ENCODE assay signal across 16 cellular contexts in the genomic region with DNA sequence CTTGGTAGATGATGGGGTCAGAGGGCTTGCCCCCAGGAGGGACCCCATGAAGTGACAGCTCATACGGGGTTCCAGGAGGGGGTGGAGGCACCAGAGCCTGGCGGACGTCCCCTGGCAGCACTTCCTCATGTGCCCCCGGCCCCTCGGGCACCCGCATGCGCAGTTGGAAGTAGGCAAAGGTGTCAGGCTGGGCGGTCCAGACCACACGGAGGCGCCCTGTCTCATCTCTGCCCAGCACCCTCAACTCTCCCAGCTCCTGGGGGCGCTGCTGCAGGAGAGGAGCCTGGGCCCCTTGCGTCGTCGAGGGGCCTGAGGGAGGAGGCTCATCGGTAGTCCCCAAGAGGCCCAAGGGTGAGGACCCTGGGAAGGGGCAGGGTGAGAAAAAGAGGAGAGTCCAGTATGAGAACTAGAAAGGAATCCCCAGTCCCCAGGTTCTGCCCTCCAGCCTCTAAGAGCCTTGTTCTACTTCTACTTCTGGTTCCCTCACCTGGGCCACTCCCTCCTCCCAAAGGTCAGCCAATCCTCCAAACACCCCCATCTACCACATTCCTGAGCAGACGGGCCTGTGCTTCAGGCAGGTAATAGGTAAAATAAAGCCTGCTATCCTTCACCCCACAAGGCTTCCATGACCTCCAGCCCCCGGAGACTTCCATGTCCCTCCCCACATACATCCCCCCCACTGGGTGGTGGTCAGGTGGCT. TPM values are rescaled to one million over a fixed set of nuclear protein-coding genes. Genes with fewer than 3 reads are reported as not detected.
DNase-seq lines count a peak whose midpoint lies in the region; TF ChIP-seq lines count a peak whose summit lies in the region.
"Had no signal": no experiment of that assay in that cellular context is flagged by ENCODE, and none has a peak within 500 bp of the region (broad histone marks: within the 10 kb centered on the region; RNA-seq: fewer than 3 reads in every experiment).

No MANE protein-coding gene starts in this region.

- no peaks in the 10 kb centered on the region for H3K9me3 ChIP-seq in SU-DHL-6 (ENCODE audit: insufficient read depth, low read length)
- no peaks in the 10 kb centered on the region for H3K9me3 ChIP-seq in mesenchymal stem cell (ENCODE audit: control insufficient read depth, low read length)
- H3K9me3 ChIP-seq in tibial artery: no peaks in the 10 kb centered on the region
- H3K9me3 ChIP-seq: SJCRH30 had no signal

- H3K4me2 ChIP-seq in SU-DHL-6 (ENCODE audit: low read depth, low read length, poor library complexity, severe bottlenecking) (peak overlapping the region; percentile 27), mesenchymal stem cell (ENCODE audit: low read length, poor library complexity, severe bottlenecking) (no peak overlapping the region)

- no peak overlapping the region for H3K4me3 ChIP-seq in SU-DHL-6 (ENCODE audit: insufficient read depth, low read length, poor library complexity, severe bottlenecking)
- H3K4me3 ChIP-seq in mesenchymal stem cell (ENCODE audit: insufficient read depth in 1 of 2, low read depth in 1 of 2, low read length in 2 of 2): no peak overlapping the region
- H3K4me3 ChIP-seq in tibial artery: no peak overlapping the region
- H3K4me3 ChIP-seq: SJCRH30 had no signal

- no peak overlapping the region for H2BK5ac ChIP-seq in mesenchymal stem cell (ENCODE audit: low read depth, low read length, poor library complexity, severe bottlenecking)

- WGBS in mesenchymal stem cell: 90% methylated on average over 16 of the region's 17 CpGs

- no peak overlapping the region for H2AK5ac ChIP-seq in mesenchymal stem cell (ENCODE audit: low read length, severe bottlenecking)

- H3K4me1 ChIP-seq in mesenchymal stem cell (ENCODE audit: control insufficient read depth, insufficient read depth, low read depth, low read length) (peaks cover 35% of the 10 kb centered on the region), tibial artery (peaks cover 0 to 44% (median 27%) of the 10 kb centered on the region in 4 donors)

- H3F3A ChIP-seq in SU-DHL-6 (ENCODE audit: insufficient read depth): no peaks in the 10 kb centered on the region

- no peak overlapping the region for H4K91ac ChIP-seq in mesenchymal stem cell (ENCODE audit: low read length)

- H3K14ac ChIP-seq in mesenchymal stem cell (ENCODE audit: low read length in 2 of 2): peak overlapping the region in 1 of 2 experiments; percentile 41

- H3K9me2 ChIP-seq in SU-DHL-6 (replicated peaks; ENCODE audit: insufficient read depth, low read length): no peaks in the 10 kb centered on the region

- DNase-seq in NCI-H82 (lab: John Stamatoyannopoulos, UW) (peak; percentile 27), NCI-H82 treated with DMSO at 0.1 percent for 48 hours (lab: John Stamatoyannopoulos, UW; ENCODE audit: unreplicated experiment) (no peak), mesenchymal stem cell (no peak), tibial artery (no peak), NCI-H1092 (lab: John Stamatoyannopoulos, UW) (no peak), NCI-H1048 (lab: John Stamatoyannopoulos, UW) (no peak), putamen (ENCODE audit: low spot score) (no peak)
- DNase-seq: activated naive CD4-positive, alpha-beta T cell treated with anti-CD3 and anti-CD28 coated beads, Interleukin-2, amount 10 ng/mL, durations not matched to agents 7 days and 5 days; CD4-positive, alpha-beta T cell; Kasumi-1; NCI-H2029 treated with DMSO at 0.1 percent for 48 hours; NCI-H69; SJCRH30 had no signal

- no peaks in the 10 kb centered on the region for H3K79me1 ChIP-seq in mesenchymal stem cell (replicated peaks; ENCODE audit: low read length, poor library complexity, severe bottlenecking)

- TF ChIP-seq CTCF in SU-DHL-6 (IDR thresholded peaks at IDR 0.05; ENCODE audit: insufficient read depth, low read length, poor library complexity, severe bottlenecking) (peak; percentile 82), tibial artery (IDR thresholded peaks at IDR 0.05) (no peak)

- H4K8ac ChIP-seq in mesenchymal stem cell (ENCODE audit: low read length): no peak overlapping the region

- peak overlapping the region in 1 of 2 experiments; percentile 63 for H3K18ac ChIP-seq in mesenchymal stem cell (ENCODE audit: low read depth in 1 of 2, low read length in 2 of 2)

- H3K79me2 ChIP-seq in SU-DHL-6 (ENCODE audit: insufficient read depth, low read length): no peaks in the 10 kb centered on the region

- no peak overlapping the region for H2BK120ac ChIP-seq in mesenchymal stem cell (ENCODE audit: low read depth, low read length)

- H3K27me3 ChIP-seq in SU-DHL-6 (ENCODE audit: low read length): no peaks in the 10 kb centered on the region
- H3K27me3 ChIP-seq in mesenchymal stem cell (ENCODE audit: control insufficient read depth in 1 of 2, insufficient read depth in 1 of 2, low read length in 2 of 2): peaks cover 0 to 77% of the 10 kb centered on the region in 2 experiments
- no peaks in the 10 kb centered on the region for H3K27me3 ChIP-seq in tibial artery
- H3K27me3 ChIP-seq: SJCRH30 had no signal

- H4K20me1 ChIP-seq in SU-DHL-6 (ENCODE audit: low read depth, low read length): no peaks in the 10 kb centered on the region

- no peak overlapping the region for H2AFZ ChIP-seq in SU-DHL-6 (ENCODE audit: low read depth, low read length, severe bottlenecking)
- no peak overlapping the region for H2AFZ ChIP-seq in mesenchymal stem cell (ENCODE audit: low read depth, low read length)

- H3K9ac ChIP-seq in SU-DHL-6 (ENCODE audit: low read length) (peak overlapping the region; percentile 4; the same call in 1 of the 2 replicates), mesenchymal stem cell (ENCODE audit: low read length) (no peak overlapping the region)

- no peak overlapping the region for H3K23ac ChIP-seq in mesenchymal stem cell (ENCODE audit: low read length in 2 of 2)

- intact Hi-C loops in tibial artery (cut with DNase I; ENCODE audit: low total_unique reads): loop anchor here (5.0 kb wide), 1 partner anchor 66 kb away; a partner anchor contains a TSS

- H2BK15ac ChIP-seq in mesenchymal stem cell (ENCODE audit: low read depth, poor library complexity, severe bottlenecking): peak overlapping the region; percentile 44

- H2BK12ac ChIP-seq in mesenchymal stem cell (ENCODE audit: low read length in 2 of 2): peak overlapping the region; percentile 59 to 96

- no peak overlapping the region for H3K4ac ChIP-seq in mesenchymal stem cell (ENCODE audit: low read depth in 1 of 2, low read length in 2 of 2)

- H3K36me3 ChIP-seq in SU-DHL-6 (ENCODE audit: low read length) (no peaks in the 10 kb centered on the region), mesenchymal stem cell (ENCODE audit: control insufficient read depth in 1 of 2, insufficient read depth in 2 of 2, low read depth in 1 of 2, low read length in 2 of 2) (peaks cover 0 to 78% of the 10 kb centered on the region in 2 experiments), tibial artery (peaks cover 0 to 28% (median 24%) of the 10 kb centered on the region in 3 donors)
- H3K36me3 ChIP-seq: SJCRH30 had no signal

- H3K27ac ChIP-seq in SU-DHL-6 (ENCODE audit: low read depth, low read length): no peak overlapping the region
- no peak overlapping the region for H3K27ac ChIP-seq in mesenchymal stem cell (ENCODE audit: low read length, poor library complexity, severe bottlenecking)
- peak overlapping the region; percentile 85 to 87 for H3K27ac ChIP-seq in tibial artery
- H3K27ac ChIP-seq: 22Rv1, SJCRH30, VCaP had no signal

RNA-seq across cellular contexts. Expression of a gene that starts 23.2 kb away (rescaled TPM):
- 3.9 TPM for polyA plus RNA-seq in mesenchymal stem cell (2013, experiment 1 of 2)
- 3.2 TPM for polyA plus RNA-seq in mesenchymal stem cell (2013, experiment 2 of 2)

RNA-seq across cellular contexts. Expression of a gene that starts 42.1 kb away (rescaled TPM):
- polyA plus RNA-seq in mesenchymal stem cell (2013, experiment 1 of 2): 68.3 TPM
- polyA plus RNA-seq in mesenchymal stem cell (2013, experiment 2 of 2): 66.3 TPM

RNA-seq across cellular contexts. Expression of a gene that starts 44.2 kb away (rescaled TPM):
- 4.3 TPM for polyA plus RNA-seq in mesenchymal stem cell (2013, experiment 1 of 2)
- 4.3 TPM for polyA plus RNA-seq in mesenchymal stem cell (2013, experiment 2 of 2)

RNA-seq across cellular contexts. Expression of a gene that starts 47.7 kb away (rescaled TPM):
- polyA plus RNA-seq in mesenchymal stem cell (2013, experiment 1 of 2): 0.17 TPM
- polyA plus RNA-seq in mesenchymal stem cell (2013, experiment 2 of 2): 0.10 TPM

Comparison
In these comparisons a context has a peak if more than half of its experiments do, and no peak if none do; other contexts are left out.
1. H3K27ac ChIP-seq: peak in tibial artery (2 of 2); none in SU-DHL-6 (single experiment) and mesenchymal stem cell (single experiment).